Comparison of ENCODE assay signal across 21 cellular contexts in genomic region chr3:16950845-16951244, GRCh38.
DNase-seq lines count a peak whose midpoint lies in the region; ATAC-seq and TF ChIP-seq lines count a peak whose summit lies in the region.
"Had no signal": no experiment of that assay in that cellular context is flagged by ENCODE, and none has a peak within 500 bp of the region (broad histone marks: within the 10 kb centered on the region; RNA-seq: fewer than 3 reads in every experiment).

No MANE protein-coding gene starts in this region.

- CTCF ChIA-PET in activated CD8-positive, alpha-beta T cell treated with anti-CD3 and anti-CD28 coated beads for 36 hours (lab: Charles Lee), result no interaction called here
- CTCF ChIA-PET in activated CD8-positive, alpha-beta T cell treated with anti-CD3 and anti-CD28 coated beads, Interleukin-2, amount 10 ng/mL, durations not matched to agents 7 days and 5 days (lab: Charles Lee), result no interaction called here
- CTCF ChIA-PET in CD4-positive, alpha-beta memory T cell (lab: Charles Lee; ENCODE audit: partially characterized antibody), result interaction anchor here (1.0 kb wide), 1 partner anchor 23 kb away, joined by 3 read pairs; no protein-coding TSS in a partner anchor

- intact Hi-C loops in activated CD8-positive, alpha-beta T cell treated with anti-CD3 and anti-CD28 coated beads for 36 hours (cut with micrococcal nuclease), result no loop called here
- intact Hi-C loops in CD4-positive, alpha-beta memory T cell (cut with micrococcal nuclease), result no loop called here
- intact Hi-C loops in lower lobe of right lung (cut with DNase I), result no loop called here

- no peak overlapping the region for H3K27ac ChIP-seq in CD4-positive, alpha-beta memory T cell (ENCODE audit: low read depth, low read length)
- no peak overlapping the region for H3K27ac ChIP-seq in lower lobe of right lung
- H3K27ac ChIP-seq: C4-2B, SJSA1 had no signal

- H3K36me3 ChIP-seq in CD4-positive, alpha-beta memory T cell (ENCODE audit: insufficient read depth, low read length), result no peaks in the 10 kb centered on the region
- no peaks in the 10 kb centered on the region for H3K36me3 ChIP-seq in lower lobe of right lung
- H3K36me3 ChIP-seq: SJSA1 had no signal

- no peak for TF ChIP-seq CTCF in activated CD8-positive, alpha-beta T cell treated with anti-CD3 and anti-CD28 coated beads for 36 hours (IDR thresholded peaks at IDR 0.05)
- no peak for TF ChIP-seq CTCF in lower lobe of right lung (IDR thresholded peaks at IDR 0.05)

- H3K27me3 ChIP-seq in CD4-positive, alpha-beta memory T cell (ENCODE audit: insufficient read depth, low read length), result no peaks in the 10 kb centered on the region
- no peaks in the 10 kb centered on the region for H3K27me3 ChIP-seq in lower lobe of right lung (ENCODE audit: low read depth)
- H3K27me3 ChIP-seq: SJSA1 had no signal

- H3K9me3 Mint-ChIP-seq in activated CD8-positive, alpha-beta T cell treated with anti-CD3 and anti-CD28 coated beads for 36 hours, result no peaks in the 10 kb centered on the region
- H3K9me3 Mint-ChIP-seq in activated CD8-positive, alpha-beta T cell treated with anti-CD3 and anti-CD28 coated beads, Interleukin-2, amount 10 ng/mL, durations not matched to agents 7 days and 5 days (ENCODE audit: insufficient read depth), result no peaks in the 10 kb centered on the region
- H3K9me3 Mint-ChIP-seq in CD4-positive, alpha-beta memory T cell, result peaks cover 0 to 2% (median 0%) of the 10 kb centered on the region in 8 donors
- H3K9me3 Mint-ChIP-seq in central memory CD8-positive, alpha-beta T cell, result no peaks in the 10 kb centered on the region
- H3K9me3 Mint-ChIP-seq in naive thymus-derived CD8-positive, alpha-beta T cell, result peaks cover 0 to 2% (median 0%) of the 10 kb centered on the region in 9 donors
- H3K9me3 Mint-ChIP-seq: IgD-negative memory B cell had no signal

- H3K4me3 Mint-ChIP-seq in activated CD8-positive, alpha-beta T cell treated with anti-CD3 and anti-CD28 coated beads for 36 hours, result no peak overlapping the region
- no peak overlapping the region for H3K4me3 Mint-ChIP-seq in activated CD8-positive, alpha-beta T cell treated with anti-CD3 and anti-CD28 coated beads, Interleukin-2, amount 10 ng/mL, durations not matched to agents 7 days and 5 days
- H3K4me3 Mint-ChIP-seq in CD4-positive, alpha-beta memory T cell, result peak overlapping the region in 5 of 8 donors; percentile 4 to 57 (median 28)
- peak overlapping the region; percentile 8 for H3K4me3 Mint-ChIP-seq in central memory CD8-positive, alpha-beta T cell
- H3K4me3 Mint-ChIP-seq in naive thymus-derived CD8-positive, alpha-beta T cell, result peak overlapping the region in 6 of 10 donors; percentile 7 to 66 (median 32)

- no peaks in the 10 kb centered on the region for H3K9me3 ChIP-seq in CD4-positive, alpha-beta memory T cell (ENCODE audit: control insufficient read depth in 1 of 2, low read length in 2 of 2)
- H3K9me3 ChIP-seq in lower lobe of right lung, result no peaks in the 10 kb centered on the region
- H3K9me3 ChIP-seq: SJSA1 had no signal

- H3K36me3 Mint-ChIP-seq in activated CD8-positive, alpha-beta T cell treated with anti-CD3 and anti-CD28 coated beads for 36 hours (ENCODE audit: low read depth), result no peaks in the 10 kb centered on the region
- H3K36me3 Mint-ChIP-seq in activated CD8-positive, alpha-beta T cell treated with anti-CD3 and anti-CD28 coated beads, Interleukin-2, amount 10 ng/mL, durations not matched to agents 7 days and 5 days (ENCODE audit: low read depth), result peaks cover 9% of the 10 kb centered on the region
- peaks cover 1 to 2% of the 10 kb centered on the region in 2 donors for H3K36me3 Mint-ChIP-seq in CD4-positive, alpha-beta memory T cell
- peaks cover 1% of the 10 kb centered on the region for H3K36me3 Mint-ChIP-seq in central memory CD8-positive, alpha-beta T cell (ENCODE audit: insufficient read depth)
- peaks cover 0 to 2% (median 2%) of the 10 kb centered on the region in 3 donors for H3K36me3 Mint-ChIP-seq in naive thymus-derived CD8-positive, alpha-beta T cell

- peaks cover 40% of the 10 kb centered on the region for H3K4me1 Mint-ChIP-seq in activated CD8-positive, alpha-beta T cell treated with anti-CD3 and anti-CD28 coated beads for 36 hours (ENCODE audit: low read depth)
- peaks cover 15% of the 10 kb centered on the region for H3K4me1 Mint-ChIP-seq in activated CD8-positive, alpha-beta T cell treated with anti-CD3 and anti-CD28 coated beads, Interleukin-2, amount 10 ng/mL, durations not matched to agents 7 days and 5 days (ENCODE audit: low read depth)
- H3K4me1 Mint-ChIP-seq in CD4-positive, alpha-beta memory T cell, result peaks cover 33 to 53% (median 41%) of the 10 kb centered on the region in 4 donors
- peaks cover 48% of the 10 kb centered on the region for H3K4me1 Mint-ChIP-seq in central memory CD8-positive, alpha-beta T cell
- H3K4me1 Mint-ChIP-seq in naive thymus-derived CD8-positive, alpha-beta T cell, result peaks cover 19 to 53% (median 44%) of the 10 kb centered on the region in 4 donors

- no peak for ATAC-seq in activated CD8-positive, alpha-beta T cell treated with anti-CD3 and anti-CD28 coated beads for 36 hours
- no peak for ATAC-seq in activated CD8-positive, alpha-beta T cell treated with anti-CD3 and anti-CD28 coated beads, Interleukin-2, amount 10 ng/mL, durations not matched to agents 7 days and 5 days
- ATAC-seq in central memory CD8-positive, alpha-beta T cell (replicated peaks; ENCODE audit: extremely low read depth, poor library complexity, severe bottlenecking), result no peak
- no peak for ATAC-seq in naive thymus-derived CD8-positive, alpha-beta T cell
- ATAC-seq in lower lobe of right lung, result no peak

- H3K4me3 ChIP-seq in CD4-positive, alpha-beta memory T cell (ENCODE audit: low read length in 2 of 2), result no peak overlapping the region
- no peak overlapping the region for H3K4me3 ChIP-seq in lower lobe of right lung
- H3K4me3 ChIP-seq: SJSA1 had no signal

- peaks cover 27% of the 10 kb centered on the region for H3K4me1 ChIP-seq in CD4-positive, alpha-beta memory T cell (ENCODE audit: insufficient read depth, low read length)
- no peaks in the 10 kb centered on the region for H3K4me1 ChIP-seq in lower lobe of right lung
- H3K4me1 ChIP-seq: SJSA1 had no signal

- H3K27ac Mint-ChIP-seq in activated CD8-positive, alpha-beta T cell treated with anti-CD3 and anti-CD28 coated beads for 36 hours, result peak overlapping the region; percentile 9
- H3K27ac Mint-ChIP-seq in activated CD8-positive, alpha-beta T cell treated with anti-CD3 and anti-CD28 coated beads, Interleukin-2, amount 10 ng/mL, durations not matched to agents 7 days and 5 days, result no peak overlapping the region
- peak overlapping the region in 2 of 7 donors; percentile 23 to 73 for H3K27ac Mint-ChIP-seq in CD4-positive, alpha-beta memory T cell
- peak overlapping the region; percentile 19 for H3K27ac Mint-ChIP-seq in central memory CD8-positive, alpha-beta T cell (ENCODE audit: low read depth)
- peak overlapping the region in 5 of 10 donors; percentile 0 to 57 (median 12) for H3K27ac Mint-ChIP-seq in naive thymus-derived CD8-positive, alpha-beta T cell
- H3K27ac Mint-ChIP-seq: IgD-negative memory B cell had no signal

- DNase-seq in activated CD8-positive, alpha-beta T cell treated with anti-CD3 and anti-CD28 coated beads for 36 hours, result no peak
- DNase-seq in activated CD8-positive, alpha-beta T cell treated with anti-CD3 and anti-CD28 coated beads, Interleukin-2, amount 10 ng/mL, durations not matched to agents 7 days and 5 days, result no peak
- DNase-seq in CD4-positive, alpha-beta memory T cell, result no peak
- DNase-seq in central memory CD8-positive, alpha-beta T cell (ENCODE audit: low spot score in 2 of 2), result no peak
- DNase-seq in naive thymus-derived CD8-positive, alpha-beta T cell, result no peak
- DNase-seq in lower lobe of right lung (no peak), SHP77 (lab: John Stamatoyannopoulos, UW) (no peak)
- DNase-seq: 8988T, AML-193, EL, GF-D8, H7, NCI-H1105, NCI-H146, NCI-H2171, NCI-H345, NCI-H524, OCI-M1 had no signal

- no peaks in the 10 kb centered on the region for H3K27me3 Mint-ChIP-seq in activated CD8-positive, alpha-beta T cell treated with anti-CD3 and anti-CD28 coated beads for 36 hours
- H3K27me3 Mint-ChIP-seq in activated CD8-positive, alpha-beta T cell treated with anti-CD3 and anti-CD28 coated beads, Interleukin-2, amount 10 ng/mL, durations not matched to agents 7 days and 5 days (ENCODE audit: low read depth), result no peaks in the 10 kb centered on the region
- H3K27me3 Mint-ChIP-seq in CD4-positive, alpha-beta memory T cell, result no peaks in the 10 kb centered on the region
- no peaks in the 10 kb centered on the region for H3K27me3 Mint-ChIP-seq in central memory CD8-positive, alpha-beta T cell
- no peaks in the 10 kb centered on the region for H3K27me3 Mint-ChIP-seq in naive thymus-derived CD8-positive, alpha-beta T cell
- H3K27me3 Mint-ChIP-seq: IgD-negative memory B cell had no signal

- POLR2A ChIA-PET in activated CD8-positive, alpha-beta T cell treated with anti-CD3 and anti-CD28 coated beads for 36 hours (lab: Charles Lee), result interaction anchor here (0.7 kb wide), 1 partner anchor 554 kb away, joined by 4 read pairs; no protein-coding TSS in a partner anchor
- POLR2A ChIA-PET in activated CD8-positive, alpha-beta T cell treated with anti-CD3 and anti-CD28 coated beads, Interleukin-2, amount 10 ng/mL, durations not matched to agents 7 days and 5 days (lab: Charles Lee), result no interaction called here
- POLR2A ChIA-PET in CD4-positive, alpha-beta memory T cell (lab: Charles Lee; ENCODE audit: partially characterized antibody), result no interaction called here
- POLR2A ChIA-PET in naive thymus-derived CD8-positive, alpha-beta T cell (lab: Charles Lee), result interaction anchor here (0.6 kb wide), 1 partner anchor 67 kb away, joined by 3 read pairs; no protein-coding TSS in a partner anchor

Comparison
In these comparisons a context has a peak if more than half of its experiments do, and no peak if none do; other contexts are left out.
1. POLR2A ChIA-PET loops: an anchor here in activated CD8-positive, alpha-beta T cell treated with anti-CD3 and anti-CD28 coated beads for 36 hours (0.7 kb wide) and naive thymus-derived CD8-positive, alpha-beta T cell (0.6 kb wide); none called in activated CD8-positive, alpha-beta T cell treated with anti-CD3 and anti-CD28 coated beads, Interleukin-2, amount 10 ng/mL, durations not matched to agents 7 days and 5 days and CD4-positive, alpha-beta memory T cell.
2. H3K4me3 Mint-ChIP-seq: peak in CD4-positive, alpha-beta memory T cell (5 of 8), central memory CD8-positive, alpha-beta T cell (single experiment) and naive thymus-derived CD8-positive, alpha-beta T cell (6 of 10); none in activated CD8-positive, alpha-beta T cell treated with anti-CD3 and anti-CD28 coated beads for 36 hours (single experiment) and activated CD8-positive, alpha-beta T cell treated with anti-CD3 and anti-CD28 coated beads, Interleukin-2, amount 10 ng/mL, durations not matched to agents 7 days and 5 days (single experiment).